Comparison of ENCODE assay signal across 8 cellular contexts in genomic region chr14:67426983-67427601, GRCh38. TPM values are rescaled to one million over a fixed set of nuclear protein-coding genes. Genes with fewer than 3 reads are reported as not detected.
A peak's percentile ranks its signal among the peaks of the same experiment; 100 is the strongest.
DNase-seq lines count a peak whose midpoint lies in the region; ATAC-seq and TF ChIP-seq lines count a peak whose summit lies in the region.

No MANE protein-coding gene starts in this region.

- H3K27me3 ChIP-seq in dorsolateral prefrontal cortex, result no peaks in the 10 kb centered on the region

- peak overlapping the region in 43 of 59 donors; percentile 0 to 47 (median 29) for H3K4me3 ChIP-seq in dorsolateral prefrontal cortex

- DNase-seq in DMS153 treated with DMSO at 0.1 percent for 48 hours (lab: John Stamatoyannopoulos, UW; ENCODE audit: unreplicated experiment), result peak; percentile 50
- peak; percentile 79 for DNase-seq in NCI-H69 (lab: John Stamatoyannopoulos, UW)
- DNase-seq in activated CD4-positive, alpha-beta T cell treated with anti-CD3 and anti-CD28 coated beads, Interleukin-2, amount 50 U/mL, for 4 hours, result peak; percentile 64 to 65
- DNase-seq in dorsolateral prefrontal cortex, result peak; percentile 49 to 82 (median 76)
- DNase-seq in lung microvascular endothelial cell (ENCODE audit: low read depth in 2 of 2), result peak; percentile 81 to 87
- peak; percentile 37 for DNase-seq in stimulated activated CD8-positive, alpha-beta memory T cell treated with anti-CD3 and anti-CD28 coated beads, Interleukin-15, amount 100 ng/mL, for 1 hour (ENCODE audit: low read depth)

- TF ChIP-seq CTCF in dorsolateral prefrontal cortex (IDR thresholded peaks at IDR 0.05 in 54 of 56, conservative IDR thresholded peaks at IDR 0.05 in 2 of 56; ENCODE audit: low read depth in 1 of 56, partially characterized antibody in 56 of 56), result peak; percentile 69 to 90 (median 83)

- ATAC-seq in HG03159 (IDR thresholded peaks at IDR 0.05; ENCODE audit: unreplicated experiment) (peak; percentile 65), GM21825 (IDR thresholded peaks at IDR 0.05; ENCODE audit: unreplicated experiment) (no peak)

- intact Hi-C loops in dorsolateral prefrontal cortex (cut with DNase I), result loop anchor here (2.0 to 10.0 kb wide), 9 partner anchors 85 to 278 kb away; partner anchors contain the start of genes RDH11 (in 1 of the 2), RDH12 (in 1 of the 2) and VTI1B (in 1 of the 2)

- peak overlapping the region in 5 of 59 donors; percentile 5 to 39 (median 29) for H3K27ac ChIP-seq in dorsolateral prefrontal cortex

RNA-seq across cellular contexts. Expression of gene PLEK2, which starts 15.1 kb away (rescaled TPM):
- total RNA-seq in dorsolateral prefrontal cortex (1 to 10 TPM in 5 of 120 experiments, under 1 TPM in 6, not detected in 109; 0.42 to 1.9 (median 0.81) TPM), lung microvascular endothelial cell (0.20 and 5.9 TPM in 2 replicates)
